21 cellular contexts compared by ENCODE assay signal in the genomic region with DNA sequence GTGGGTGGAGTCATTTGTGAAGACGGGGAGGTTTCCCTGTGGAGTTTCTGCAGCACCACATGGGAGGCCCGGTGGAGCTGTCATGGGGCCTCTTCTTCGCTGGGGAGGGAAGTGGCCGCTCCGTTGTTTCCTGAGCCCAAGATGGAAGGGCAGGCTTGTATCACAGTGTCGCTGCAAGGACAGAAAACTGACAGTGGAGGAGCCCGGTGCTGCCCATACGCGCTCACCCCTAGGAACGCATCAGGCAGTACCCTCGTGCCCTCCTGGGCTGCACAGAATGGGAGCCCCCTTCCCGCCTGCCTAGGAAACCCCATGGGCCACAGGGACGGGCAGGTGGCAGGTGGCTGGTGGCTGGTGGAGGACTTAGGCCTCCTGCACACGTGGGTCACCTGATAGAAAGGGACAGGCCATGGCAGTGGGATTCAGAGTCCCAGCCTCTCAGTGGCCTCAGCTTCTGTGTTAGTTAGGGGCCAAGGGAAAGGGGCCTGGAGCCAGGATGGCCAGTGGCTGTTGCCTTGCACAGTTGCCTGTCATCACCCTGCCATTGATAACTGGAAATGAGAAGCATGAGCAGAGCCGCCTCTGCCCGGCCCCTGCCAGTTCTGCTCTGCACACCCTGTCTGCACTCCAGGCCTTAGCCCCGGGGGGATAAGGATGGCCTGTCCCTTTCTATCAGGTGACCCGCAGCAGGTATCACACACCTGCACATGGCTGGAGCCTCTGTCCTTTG. TPM values are rescaled to one million over a fixed set of nuclear protein-coding genes. Genes with fewer than 3 reads are reported as not detected.
DNase-seq lines count a peak whose midpoint lies in the region; ATAC-seq and TF ChIP-seq lines count a peak whose summit lies in the region.
"Had no signal": no experiment of that assay in that cellular context is flagged by ENCODE, and none has a peak within 500 bp of the region (broad histone marks: within the 10 kb centered on the region; RNA-seq: fewer than 3 reads in every experiment).

No MANE protein-coding gene starts in this region.

- no peak for TF ChIP-seq POLR2A in uterus (IDR thresholded peaks at IDR 0.05)
- TF ChIP-seq POLR2A in spleen (IDR thresholded peaks at IDR 0.05), result no peak

- no peak for DNase-seq in natural killer cell treated with Interleukin-12 subunit alpha and Interleukin-12 subunit beta and Interleukin-15 and Interleukin-18, amount 100 ng/mL, for 72 hours (ENCODE audit: low spot score)
- DNase-seq in natural killer cell (no peak), left cardiac atrium (no peak), osteocyte (ENCODE audit: extremely low spot score, unreplicated experiment) (no peak), uterus (no peak), spleen (no peak)
- DNase-seq in activated CD8-positive, alpha-beta memory T cell treated with anti-CD3 and anti-CD28 coated beads for 24 hours, result no peak
- DNase-seq: activated CD4-positive, alpha-beta T cell treated with anti-CD3 and anti-CD28 coated beads, Interleukin-2, amount 50 U/mL, for 4 hours; activated gamma-delta T cell treated with Interleukin-2 at 50 U/mL for 16 hours; central memory CD4-positive, alpha-beta T cell; erythroblast; HCEC 1CT; NCI-H1105 treated with DMSO at 0.1 percent for 48 hours; NCI-H2081; occipital lobe; PC-3 had no signal

- H3K4me1 ChIP-seq in uterus, result peaks cover 0 to 17% of the 10 kb centered on the region in 2 donors
- peaks cover under 1 to 61% (median 15%) of the 10 kb centered on the region in 6 donors for H3K4me1 ChIP-seq in spleen

- H3K36me3 ChIP-seq in uterus, result no peaks in the 10 kb centered on the region
- H3K36me3 ChIP-seq in spleen, result peaks cover 0 to 34% (median 0%) of the 10 kb centered on the region in 6 donors

- no peak overlapping the region for H3K4me3 ChIP-seq in uterus
- peak overlapping the region in 1 of 8 donors; percentile 12 for H3K4me3 ChIP-seq in spleen
- H3K4me3 ChIP-seq: SJSA1 had no signal

- no peaks in the 10 kb centered on the region for H3K36me3 Mint-ChIP-seq in natural killer cell treated with Interleukin-12 subunit alpha and Interleukin-12 subunit beta and Interleukin-15 and Interleukin-18, amount 100 ng/mL, for 72 hours
- H3K36me3 Mint-ChIP-seq in natural killer cell (no peaks in the 10 kb centered on the region), osteocyte (ENCODE audit: unreplicated experiment) (peaks cover 68% of the 10 kb centered on the region)
- H3K36me3 Mint-ChIP-seq: stimulated activated memory B cell treated with anti-CD40 and anti-IgM and Interleukin-4, amounts not matched to agents 10 μg/mL and 1 μg/mL and 100 μg/mL, for 72 hours had no signal

- TF ChIP-seq CTCF in natural killer cell (IDR thresholded peaks at IDR 0.05) (no peak), osteocyte (IDR thresholded peaks at IDR 0.05) (no peak), uterus (IDR thresholded peaks at IDR 0.05) (no peak), spleen (IDR thresholded peaks at IDR 0.05 in 8 of 11, conservative IDR thresholded peaks at IDR 0.05 in 3 of 11) (no peak)

- H3K27me3 ChIP-seq in uterus (no peaks in the 10 kb centered on the region), spleen (replicated peaks in 1 of 7) (peaks cover 0 to 44% (median 0%) of the 10 kb centered on the region in 7 donors)
- H3K27me3 ChIP-seq: SJSA1 had no signal

- H3K27me3 Mint-ChIP-seq in natural killer cell treated with Interleukin-12 subunit alpha and Interleukin-12 subunit beta and Interleukin-15 and Interleukin-18, amount 100 ng/mL, for 72 hours, result peaks cover 19 to 30% of the 10 kb centered on the region in 2 donors
- H3K27me3 Mint-ChIP-seq in natural killer cell (ENCODE audit: low read depth in 2 of 2) (peaks cover 14 to 34% of the 10 kb centered on the region in 2 donors), osteocyte (ENCODE audit: unreplicated experiment) (no peaks in the 10 kb centered on the region)

- H3K27ac ChIP-seq in uterus, result peak overlapping the region; percentile 48 to 61
- H3K27ac ChIP-seq in spleen, result peak overlapping the region in 2 of 8 donors; percentile 5 to 33
- H3K27ac ChIP-seq: 22Rv1, SJSA1 had no signal

- no peaks in the 10 kb centered on the region for H3K9me3 Mint-ChIP-seq in natural killer cell treated with Interleukin-12 subunit alpha and Interleukin-12 subunit beta and Interleukin-15 and Interleukin-18, amount 100 ng/mL, for 72 hours
- H3K9me3 Mint-ChIP-seq in natural killer cell, result no peaks in the 10 kb centered on the region
- no peaks in the 10 kb centered on the region for H3K9me3 Mint-ChIP-seq in osteocyte (ENCODE audit: unreplicated experiment)
- H3K9me3 Mint-ChIP-seq: T-helper 1 cell treated with Interleukin-12 subunit alpha and Interleukin-12 subunit beta and Interleukin-4 antibody, amounts not matched to agents 30 μg/mL and 1 μg/mL, for 36 hours had no signal

- H3K27ac Mint-ChIP-seq in natural killer cell treated with Interleukin-12 subunit alpha and Interleukin-12 subunit beta and Interleukin-15 and Interleukin-18, amount 100 ng/mL, for 72 hours, result no peak overlapping the region
- H3K27ac Mint-ChIP-seq in natural killer cell (no peak overlapping the region), osteocyte (ENCODE audit: unreplicated experiment) (peak overlapping the region; percentile 88)
- H3K27ac Mint-ChIP-seq: stimulated activated memory B cell treated with anti-CD40 and anti-IgM and Interleukin-4, amounts not matched to agents 10 μg/mL and 1 μg/mL and 100 μg/mL, for 72 hours; T-helper 1 cell treated with Interleukin-12 subunit alpha and Interleukin-12 subunit beta and Interleukin-4 antibody, amounts not matched to agents 30 μg/mL and 1 μg/mL, for 36 hours had no signal

- peak; percentile 26 to 34 for ATAC-seq in natural killer cell treated with Interleukin-12 subunit alpha and Interleukin-12 subunit beta and Interleukin-15 and Interleukin-18, amount 100 ng/mL, for 72 hours
- no peak for ATAC-seq in natural killer cell
- ATAC-seq in left cardiac atrium, result peak; percentile 68 to 82
- ATAC-seq in HG03457 (IDR thresholded peaks at IDR 0.05; ENCODE audit: unreplicated experiment), result no peak
- ATAC-seq: PC-3; stimulated activated memory B cell treated with anti-CD40 and anti-IgM and Interleukin-4, amounts not matched to agents 10 μg/mL and 1 μg/mL and 100 μg/mL, for 72 hours had no signal

- no peak overlapping the region for H3K4me3 Mint-ChIP-seq in natural killer cell treated with Interleukin-12 subunit alpha and Interleukin-12 subunit beta and Interleukin-15 and Interleukin-18, amount 100 ng/mL, for 72 hours
- H3K4me3 Mint-ChIP-seq in natural killer cell (no peak overlapping the region), osteocyte (ENCODE audit: unreplicated experiment) (peak overlapping the region; percentile 47)
- H3K4me3 Mint-ChIP-seq: stimulated activated memory B cell treated with anti-CD40 and anti-IgM and Interleukin-4, amounts not matched to agents 10 μg/mL and 1 μg/mL and 100 μg/mL, for 72 hours; T-helper 1 cell treated with Interleukin-12 subunit alpha and Interleukin-12 subunit beta and Interleukin-4 antibody, amounts not matched to agents 30 μg/mL and 1 μg/mL, for 36 hours had no signal

- no peaks in the 10 kb centered on the region for H3K4me1 Mint-ChIP-seq in natural killer cell treated with Interleukin-12 subunit alpha and Interleukin-12 subunit beta and Interleukin-15 and Interleukin-18, amount 100 ng/mL, for 72 hours (ENCODE audit: low read depth in 2 of 2)
- H3K4me1 Mint-ChIP-seq in natural killer cell, result no peaks in the 10 kb centered on the region
- peaks cover 89% of the 10 kb centered on the region for H3K4me1 Mint-ChIP-seq in osteocyte (ENCODE audit: unreplicated experiment)
- H3K4me1 Mint-ChIP-seq: stimulated activated memory B cell treated with anti-CD40 and anti-IgM and Interleukin-4, amounts not matched to agents 10 μg/mL and 1 μg/mL and 100 μg/mL, for 72 hours had no signal

- 58 to 88% (median 81%) methylated on average over 18 of the region's 18 CpGs for WGBS in spleen, 5 donors

- H3K9me3 ChIP-seq in uterus (no peaks in the 10 kb centered on the region), spleen (no peaks in the 10 kb centered on the region)
- H3K9me3 ChIP-seq: SJSA1 had no signal

- intact Hi-C loops in natural killer cell (cut with micrococcal nuclease), result no loop called here
- intact Hi-C loops in left cardiac atrium (cut with DNase I), result no loop called here
- intact Hi-C loops in uterus (cut with DNase I; ENCODE audit: low total_unique reads), result no loop called here
- intact Hi-C loops in spleen (cut with DNase I; ENCODE audit: low total_unique reads), result no loop called here

RNA-seq across cellular contexts. Expression of a gene that starts 7.6 kb away (rescaled TPM):
- not detected for total RNA-seq in natural killer cell treated with Interleukin-12 subunit alpha and Interleukin-12 subunit beta and Interleukin-15 and Interleukin-18, amount 100 ng/mL, for 72 hours
- not detected for total RNA-seq in natural killer cell
- 100 to 1,000 TPM; 176 to 384 TPM for total RNA-seq in left cardiac atrium
- 2,001 and 2,067 TPM in 2 replicates for total RNA-seq in osteocyte
- total RNA-seq in uterus, result 100 to 1,000 TPM; 157 to 606 (median 284) TPM
- 100 to 1,000 TPM; 296 to 712 (median 410) TPM for total RNA-seq in spleen
- 100 to 1,000 TPM in 1 of 3 donors, 10 to 100 TPM in 2; 52.6 to 116 (median 76.3) TPM for polyA plus RNA-seq in spleen

RNA-seq across cellular contexts. Expression of a gene that starts 7.7 kb away (rescaled TPM):
- total RNA-seq in natural killer cell treated with Interleukin-12 subunit alpha and Interleukin-12 subunit beta and Interleukin-15 and Interleukin-18, amount 100 ng/mL, for 72 hours, result not detected
- total RNA-seq in natural killer cell (not detected), left cardiac atrium (100 to 1,000 TPM; 210 to 456 TPM), osteocyte (3,181 and 3,589 TPM in 2 replicates), uterus (100 to 1,000 TPM; 164 to 737 (median 209) TPM), spleen (100 to 1,000 TPM; 251 to 959 (median 365) TPM)
- polyA plus RNA-seq in spleen, result 10 to 100 TPM; 37.9 to 71.7 (median 61.5) TPM

Comparison
In these comparisons a context has a peak if more than half of its experiments do, and no peak if none do; other contexts are left out.
1. ATAC-seq: peak in natural killer cell treated with Interleukin-12 subunit alpha and Interleukin-12 subunit beta and Interleukin-15 and Interleukin-18, amount 100 ng/mL, for 72 hours (2 of 2) and left cardiac atrium (2 of 2); none in natural killer cell (0 of 3) and HG03457 (single experiment).
2. RNA of a gene that starts 7.6 kb away (total RNA-seq): 2,001 to 2,067 TPM in osteocyte, 296 to 712 TPM in spleen, 176 to 384 TPM in left cardiac atrium and 157 to 606 TPM in uterus; not detected in natural killer cell treated with Interleukin-12 subunit alpha and Interleukin-12 subunit beta and Interleukin-15 and Interleukin-18, amount 100 ng/mL, for 72 hours and not detected in natural killer cell; every median in the first group is over 100 times any median in the second.
3. RNA of a gene that starts 7.7 kb away (total RNA-seq): 3,181 to 3,589 TPM in osteocyte, 210 to 456 TPM in left cardiac atrium, 251 to 959 TPM in spleen and 164 to 737 TPM in uterus; not detected in natural killer cell treated with Interleukin-12 subunit alpha and Interleukin-12 subunit beta and Interleukin-15 and Interleukin-18, amount 100 ng/mL, for 72 hours and not detected in natural killer cell; every median in the first group is over 100 times any median in the second.